Comparison of ENCODE assay signal across 13 cellular contexts in the genomic region with DNA sequence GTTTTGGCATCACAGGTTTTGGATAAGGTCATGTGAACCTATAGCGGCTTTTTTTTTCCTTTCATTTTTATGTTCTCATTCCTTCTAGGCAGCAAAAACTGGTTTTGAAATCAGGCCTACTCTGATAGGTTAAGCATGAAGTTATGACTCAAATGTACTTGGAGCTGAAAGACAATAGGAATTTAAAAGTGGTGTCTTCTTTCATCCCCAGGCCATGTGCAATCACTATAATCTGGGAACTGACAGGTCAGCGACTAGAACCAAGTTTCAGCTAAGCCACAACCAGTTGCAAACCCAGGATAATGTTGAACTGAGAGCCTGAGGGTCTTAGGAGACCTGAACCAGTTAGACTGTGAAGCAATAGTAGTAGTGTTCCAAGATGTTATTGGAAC.
DNase-seq lines count a peak whose midpoint lies in the region; ATAC-seq and TF ChIP-seq lines count a peak whose summit lies in the region.
"Had no signal": no experiment of that assay in that cellular context is flagged by ENCODE, and none has a peak within 500 bp of the region (broad histone marks: within the 10 kb centered on the region; RNA-seq: fewer than 3 reads in every experiment).

No MANE protein-coding gene starts in this region.

- H3K9ac ChIP-seq in subcutaneous abdominal adipose tissue (ENCODE audit: low read length in 5 of 5): no peak overlapping the region

- H3K4me1 Mint-ChIP-seq in HFFc6 (ENCODE audit: low read depth): peaks cover 51% of the 10 kb centered on the region

- TF ChIP-seq CTCF in HFFc6 (IDR thresholded peaks at IDR 0.05) (no peak), foreskin fibroblast (IDR thresholded peaks at IDR 0.05; ENCODE audit: low read depth, low read length) (no peak)

- H3K27me3 Mint-ChIP-seq in HFFc6 (ENCODE audit: insufficient read depth): peaks cover 2% of the 10 kb centered on the region

- ATAC-seq in SK-N-SH treated with all-trans-retinoic acid at 6 μM for 48 hours (peak; percentile 82), HG03108 (IDR thresholded peaks at IDR 0.05; ENCODE audit: unreplicated experiment) (no peak), GM18868 (IDR thresholded peaks at IDR 0.05; ENCODE audit: unreplicated experiment) (no peak)
- no peak for ATAC-seq in activated CD4-positive, CD25-positive, alpha-beta regulatory T cell treated with anti-CD3 and anti-CD28 coated beads, Interleukin-2, amount 50 U/mL, for 24 hours

- H3K4me3 ChIP-seq in foreskin fibroblast (ENCODE audit: low read depth in 1 of 2, low read length in 2 of 2) (no peak overlapping the region), subcutaneous abdominal adipose tissue (ENCODE audit: low read depth in 1 of 5, low read length in 5 of 5) (no peak overlapping the region)

- DNase-seq in HFFc6: peak; percentile 78
- DNase-seq in foreskin fibroblast: peak; percentile 75 to 84
- DNase-seq: aorta, DMS79 treated with DMSO at 0.1 percent for 48 hours, midbrain, NCI-H510A treated with DMSO at 0.1 percent for 48 hours, retina, Right ventricle myocardium superior had no signal

- peak overlapping the region; percentile 2; the same call in 1 of the 2 replicates for H3K4me3 Mint-ChIP-seq in HFFc6

- H3K36me3 ChIP-seq in subcutaneous abdominal adipose tissue (ENCODE audit: control insufficient read depth in 5 of 5, insufficient read depth in 5 of 5, low read length in 5 of 5): peaks cover 0 to 3% (median 0%) of the 10 kb centered on the region in 5 donors

- peak overlapping the region; percentile 40; the same call in 1 of the 2 replicates for H3K27ac Mint-ChIP-seq in HFFc6

- H3K9me3 ChIP-seq in subcutaneous abdominal adipose tissue (ENCODE audit: control insufficient read depth in 5 of 5, low read length in 5 of 5): no peaks in the 10 kb centered on the region

- peaks cover 0 to 16% (median 4%) of the 10 kb centered on the region in 5 donors for H3K4me1 ChIP-seq in subcutaneous abdominal adipose tissue (ENCODE audit: control insufficient read depth in 5 of 5, insufficient read depth in 5 of 5, low read length in 5 of 5)

- H3K9me3 Mint-ChIP-seq in HFFc6: no peaks in the 10 kb centered on the region

- peak overlapping the region; percentile 51 for H3K27ac ChIP-seq in subcutaneous abdominal adipose tissue (ENCODE audit: low read depth, low read length)

- no peaks in the 10 kb centered on the region for H3K27me3 ChIP-seq in subcutaneous abdominal adipose tissue (ENCODE audit: control insufficient read depth in 5 of 5, insufficient read depth in 4 of 5, low read length in 5 of 5)

- peaks cover 16% of the 10 kb centered on the region for H3K36me3 Mint-ChIP-seq in HFFc6 (ENCODE audit: low read depth)

TF ChIP-seq in SK-N-SH treated with all-trans-retinoic acid at 6 μM for 48 hours, 23 proteins besides CTCF, POLR2A, EP300 and RAD21:
- TF ChIP-seq ARNTL (CRISPR knock-in tag; IDR thresholded peaks at IDR 0.05; ENCODE audit: borderline replicate concordance, low read depth): no peak
- TF ChIP-seq, protein P1, sequence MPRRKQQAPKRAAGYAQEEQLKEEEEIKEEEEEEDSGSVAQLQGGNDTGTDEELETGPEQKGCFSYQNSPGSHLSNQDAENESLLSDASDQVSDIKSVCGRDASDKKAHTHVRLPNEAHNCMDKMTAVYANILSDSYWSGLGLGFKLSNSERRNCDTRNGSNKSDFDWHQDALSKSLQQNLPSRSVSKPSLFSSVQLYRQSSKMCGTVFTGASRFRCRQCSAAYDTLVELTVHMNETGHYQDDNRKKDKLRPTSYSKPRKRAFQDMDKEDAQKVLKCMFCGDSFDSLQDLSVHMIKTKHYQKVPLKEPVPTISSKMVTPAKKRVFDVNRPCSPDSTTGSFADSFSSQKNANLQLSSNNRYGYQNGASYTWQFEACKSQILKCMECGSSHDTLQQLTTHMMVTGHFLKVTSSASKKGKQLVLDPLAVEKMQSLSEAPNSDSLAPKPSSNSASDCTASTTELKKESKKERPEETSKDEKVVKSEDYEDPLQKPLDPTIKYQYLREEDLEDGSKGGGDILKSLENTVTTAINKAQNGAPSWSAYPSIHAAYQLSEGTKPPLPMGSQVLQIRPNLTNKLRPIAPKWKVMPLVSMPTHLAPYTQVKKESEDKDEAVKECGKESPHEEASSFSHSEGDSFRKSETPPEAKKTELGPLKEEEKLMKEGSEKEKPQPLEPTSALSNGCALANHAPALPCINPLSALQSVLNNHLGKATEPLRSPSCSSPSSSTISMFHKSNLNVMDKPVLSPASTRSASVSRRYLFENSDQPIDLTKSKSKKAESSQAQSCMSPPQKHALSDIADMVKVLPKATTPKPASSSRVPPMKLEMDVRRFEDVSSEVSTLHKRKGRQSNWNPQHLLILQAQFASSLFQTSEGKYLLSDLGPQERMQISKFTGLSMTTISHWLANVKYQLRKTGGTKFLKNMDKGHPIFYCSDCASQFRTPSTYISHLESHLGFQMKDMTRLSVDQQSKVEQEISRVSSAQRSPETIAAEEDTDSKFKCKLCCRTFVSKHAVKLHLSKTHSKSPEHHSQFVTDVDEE (CRISPR knock-in tag; IDR thresholded peaks at IDR 0.05): no peak
- no peak for TF ChIP-seq RARB (CRISPR knock-in tag; IDR thresholded peaks at IDR 0.05)
- no peak for TF ChIP-seq ESRRG (CRISPR knock-in tag; IDR thresholded peaks at IDR 0.05)
- TF ChIP-seq CSDC2 (CRISPR knock-in tag; IDR thresholded peaks at IDR 0.05): no peak
- TF ChIP-seq, protein P2, sequence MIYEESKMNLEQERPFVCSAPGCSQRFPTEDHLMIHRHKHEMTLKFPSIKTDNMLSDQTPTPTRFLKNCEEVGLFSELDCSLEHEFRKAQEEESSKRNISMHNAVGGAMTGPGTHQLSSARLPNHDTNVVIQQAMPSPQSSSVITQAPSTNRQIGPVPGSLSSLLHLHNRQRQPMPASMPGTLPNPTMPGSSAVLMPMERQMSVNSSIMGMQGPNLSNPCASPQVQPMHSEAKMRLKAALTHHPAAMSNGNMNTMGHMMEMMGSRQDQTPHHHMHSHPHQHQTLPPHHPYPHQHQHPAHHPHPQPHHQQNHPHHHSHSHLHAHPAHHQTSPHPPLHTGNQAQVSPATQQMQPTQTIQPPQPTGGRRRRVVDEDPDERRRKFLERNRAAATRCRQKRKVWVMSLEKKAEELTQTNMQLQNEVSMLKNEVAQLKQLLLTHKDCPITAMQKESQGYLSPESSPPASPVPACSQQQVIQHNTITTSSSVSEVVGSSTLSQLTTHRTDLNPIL (CRISPR knock-in tag; IDR thresholded peaks at IDR 0.05; ENCODE audit: low read depth): no peak
- no peak for TF ChIP-seq TCF4 (CRISPR knock-in tag; IDR thresholded peaks at IDR 0.05; ENCODE audit: borderline replicate concordance)
- TF ChIP-seq, protein P3, sequence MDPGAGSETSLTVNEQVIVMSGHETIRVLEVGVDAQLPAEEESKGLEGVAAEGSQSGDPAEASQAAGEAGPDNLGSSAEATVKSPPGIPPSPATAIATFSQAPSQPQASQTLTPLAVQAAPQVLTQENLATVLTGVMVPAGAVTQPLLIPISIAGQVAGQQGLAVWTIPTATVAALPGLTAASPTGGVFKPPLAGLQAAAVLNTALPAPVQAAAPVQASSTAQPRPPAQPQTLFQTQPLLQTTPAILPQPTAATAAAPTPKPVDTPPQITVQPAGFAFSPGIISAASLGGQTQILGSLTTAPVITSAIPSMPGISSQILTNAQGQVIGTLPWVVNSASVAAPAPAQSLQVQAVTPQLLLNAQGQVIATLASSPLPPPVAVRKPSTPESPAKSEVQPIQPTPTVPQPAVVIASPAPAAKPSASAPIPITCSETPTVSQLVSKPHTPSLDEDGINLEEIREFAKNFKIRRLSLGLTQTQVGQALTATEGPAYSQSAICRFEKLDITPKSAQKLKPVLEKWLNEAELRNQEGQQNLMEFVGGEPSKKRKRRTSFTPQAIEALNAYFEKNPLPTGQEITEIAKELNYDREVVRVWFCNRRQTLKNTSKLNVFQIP (CRISPR knock-in tag; IDR thresholded peaks at IDR 0.05; ENCODE audit: borderline replicate concordance, low read depth): no peak
- TF ChIP-seq ISL1 (CRISPR knock-in tag; IDR thresholded peaks at IDR 0.05): no peak
- TF ChIP-seq, protein P4, sequence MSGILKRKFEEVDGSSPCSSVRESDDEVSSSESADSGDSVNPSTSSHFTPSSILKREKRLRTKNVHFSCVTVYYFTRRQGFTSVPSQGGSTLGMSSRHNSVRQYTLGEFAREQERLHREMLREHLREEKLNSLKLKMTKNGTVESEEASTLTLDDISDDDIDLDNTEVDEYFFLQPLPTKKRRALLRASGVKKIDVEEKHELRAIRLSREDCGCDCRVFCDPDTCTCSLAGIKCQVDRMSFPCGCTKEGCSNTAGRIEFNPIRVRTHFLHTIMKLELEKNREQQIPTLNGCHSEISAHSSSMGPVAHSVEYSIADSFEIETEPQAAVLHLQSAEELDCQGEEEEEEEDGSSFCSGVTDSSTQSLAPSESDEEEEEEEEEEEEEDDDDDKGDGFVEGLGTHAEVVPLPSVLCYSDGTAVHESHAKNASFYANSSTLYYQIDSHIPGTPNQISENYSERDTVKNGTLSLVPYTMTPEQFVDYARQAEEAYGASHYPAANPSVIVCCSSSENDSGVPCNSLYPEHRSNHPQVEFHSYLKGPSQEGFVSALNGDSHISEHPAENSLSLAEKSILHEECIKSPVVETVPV (CRISPR knock-in tag; IDR thresholded peaks at IDR 0.05): no peak
- TF ChIP-seq, protein P5, sequence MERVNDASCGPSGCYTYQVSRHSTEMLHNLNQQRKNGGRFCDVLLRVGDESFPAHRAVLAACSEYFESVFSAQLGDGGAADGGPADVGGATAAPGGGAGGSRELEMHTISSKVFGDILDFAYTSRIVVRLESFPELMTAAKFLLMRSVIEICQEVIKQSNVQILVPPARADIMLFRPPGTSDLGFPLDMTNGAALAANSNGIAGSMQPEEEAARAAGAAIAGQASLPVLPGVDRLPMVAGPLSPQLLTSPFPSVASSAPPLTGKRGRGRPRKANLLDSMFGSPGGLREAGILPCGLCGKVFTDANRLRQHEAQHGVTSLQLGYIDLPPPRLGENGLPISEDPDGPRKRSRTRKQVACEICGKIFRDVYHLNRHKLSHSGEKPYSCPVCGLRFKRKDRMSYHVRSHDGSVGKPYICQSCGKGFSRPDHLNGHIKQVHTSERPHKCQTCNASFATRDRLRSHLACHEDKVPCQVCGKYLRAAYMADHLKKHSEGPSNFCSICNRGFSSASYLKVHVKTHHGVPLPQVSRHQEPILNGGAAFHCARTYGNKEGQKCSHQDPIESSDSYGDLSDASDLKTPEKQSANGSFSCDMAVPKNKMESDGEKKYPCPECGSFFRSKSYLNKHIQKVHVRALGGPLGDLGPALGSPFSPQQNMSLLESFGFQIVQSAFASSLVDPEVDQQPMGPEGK (CRISPR knock-in tag; IDR thresholded peaks at IDR 0.05; ENCODE audit: borderline replicate concordance): no peak
- TF ChIP-seq BACH2 (CRISPR knock-in tag; IDR thresholded peaks at IDR 0.05; ENCODE audit: borderline replicate concordance): no peak
